ENCODE assay signal across 13 cellular contexts in the genomic region with DNA sequence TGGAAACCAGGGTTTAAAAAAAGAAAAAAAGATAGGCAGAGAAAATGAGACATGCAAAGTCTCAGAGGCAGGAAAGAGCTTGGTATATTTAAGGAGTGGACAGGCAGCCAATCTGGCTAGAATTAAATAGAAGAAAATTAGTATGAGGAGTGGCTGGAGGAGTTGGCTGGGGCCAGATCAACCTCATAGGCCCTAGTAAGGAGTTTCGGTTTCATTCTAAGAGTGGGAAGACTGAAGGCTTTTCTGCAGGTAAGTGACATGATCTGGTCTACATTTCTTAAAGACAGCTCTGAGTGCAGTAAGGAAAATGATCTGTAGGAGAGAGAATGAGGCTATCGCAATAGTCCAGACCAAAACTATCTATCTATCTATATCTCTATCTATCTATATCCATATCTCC. TPM values are rescaled to one million over a fixed set of nuclear protein-coding genes. Genes with fewer than 3 reads are reported as not detected.
A peak's percentile ranks its signal among the peaks of the same experiment; 100 is the strongest.
DNase-seq lines count a peak whose midpoint lies in the region; ATAC-seq lines count a peak whose summit lies in the region.
"Had no signal": no experiment of that assay in that cellular context is flagged by ENCODE, and none has a peak within 500 bp of the region (broad histone marks: within the 10 kb centered on the region; RNA-seq: fewer than 3 reads in every experiment).

No MANE protein-coding gene starts in this region.

- no peaks in the 10 kb centered on the region for H3K9me3 Mint-ChIP-seq in immature natural killer cell
- H3K9me3 Mint-ChIP-seq: WTC11 had no signal

- H3K4me1 Mint-ChIP-seq in immature natural killer cell: peaks cover 100% of the 10 kb centered on the region in 2 donors
- H3K4me1 Mint-ChIP-seq: WTC11 had no signal

- H3K4me3 Mint-ChIP-seq in immature natural killer cell: peak overlapping the region; percentile 52 to 95 (median 81)
- H3K4me3 Mint-ChIP-seq: WTC11 had no signal

- ATAC-seq in GM18867 (IDR thresholded peaks at IDR 0.05; ENCODE audit: unreplicated experiment) (peak; percentile 82), GM21447 (IDR thresholded peaks at IDR 0.05; ENCODE audit: unreplicated experiment) (peak; percentile 53), HG03378 (IDR thresholded peaks at IDR 0.05; ENCODE audit: unreplicated experiment) (peak; percentile 82), Right ventricle myocardium inferior (no peak)
- ATAC-seq: WTC11 had no signal

- H3K27me3 Mint-ChIP-seq in immature natural killer cell (ENCODE audit: low read depth in 3 of 3): peaks cover 3 to 9% (median 6%) of the 10 kb centered on the region in 3 donors

- H3K36me3 Mint-ChIP-seq in immature natural killer cell: peaks cover 6 to 26% (median 10%) of the 10 kb centered on the region in 3 donors
- H3K36me3 Mint-ChIP-seq: WTC11 had no signal

- peak overlapping the region; percentile 91 to 100 (median 99) for H3K27ac Mint-ChIP-seq in immature natural killer cell
- H3K27ac Mint-ChIP-seq: WTC11 had no signal

- no peak for DNase-seq in immature natural killer cell
- DNase-seq in Right ventricle myocardium inferior (ENCODE audit: missing footprints): no peak
- DNase-seq in GM03348 (ENCODE audit: low spot score): no peak
- no peak for DNase-seq in SHP77 (lab: John Stamatoyannopoulos, UW)
- DNase-seq in NAMALWA (ENCODE audit: low spot score): no peak
- DNase-seq: GOT3, NCI-H2171, ovary, stomach had no signal

- intact Hi-C loops in Right ventricle myocardium inferior (cut with DNase I): no loop called here

RNA-seq across cellular contexts. Expression of a gene that starts 27.5 kb away (rescaled TPM):
- 10 to 100 TPM; 34.4 to 65.2 (median 54.1) TPM for polyA plus RNA-seq in immature natural killer cell
- 5.5 TPM for total RNA-seq in Right ventricle myocardium inferior
